In the genomic region with DNA sequence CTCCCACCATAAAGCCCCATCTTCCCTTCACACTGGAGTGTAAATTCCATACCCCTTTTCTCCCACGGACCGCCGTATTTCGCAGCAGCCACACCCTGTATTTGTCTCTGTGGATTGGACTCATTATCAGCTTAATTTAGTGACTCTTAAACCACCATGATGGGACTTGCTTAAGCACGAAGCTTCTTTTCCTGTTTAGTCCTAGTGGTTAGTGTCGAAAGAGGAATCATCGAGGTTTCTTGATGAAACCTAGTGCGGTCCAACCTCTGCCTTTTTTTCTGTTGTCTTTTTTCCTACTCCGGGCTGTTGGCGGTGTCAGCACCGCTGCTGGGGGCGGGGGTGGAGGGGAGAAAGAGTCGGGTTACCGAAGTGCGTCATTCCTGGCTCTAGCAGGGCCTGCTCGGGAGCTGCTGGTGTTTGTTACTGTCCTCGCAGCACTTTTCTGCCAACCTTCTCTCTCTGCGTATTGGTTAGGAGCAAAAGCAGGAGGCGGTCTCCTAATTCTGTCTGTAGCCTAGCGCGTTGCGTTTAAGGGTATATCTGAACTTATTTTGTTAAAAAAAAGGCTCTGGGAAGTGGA, we compare ENCODE assay signal across 8 cellular contexts. TPM values are rescaled to one million over a fixed set of nuclear protein-coding genes. Genes with fewer than 3 reads are reported as not detected.
DNase-seq lines count a peak whose midpoint lies in the region; ATAC-seq and TF ChIP-seq lines count a peak whose summit lies in the region.

No MANE protein-coding gene starts in this region.

- BruUV-seq in PC-3 (replicated peaks; lab: Mats Ljungman, UMichigan): no TSS peak

- peaks cover 22% of the 10 kb centered on the region for H3K4me1 ChIP-seq in PC-3 (ENCODE audit: insufficient read depth, low read length)
- peaks cover 4% of the 10 kb centered on the region for H3K4me1 ChIP-seq in mucosa of stomach (ENCODE audit: control insufficient read depth, insufficient read depth, low read length)

- ATAC-seq in GM21717 (IDR thresholded peaks at IDR 0.05; ENCODE audit: unreplicated experiment) (peak; percentile 61), PC-3 (peak; percentile 64)

- H2AFZ ChIP-seq in PC-3 (ENCODE audit: low read length): no peak overlapping the region

- H3K36me3 ChIP-seq in PC-3 (ENCODE audit: low read depth, low read length): no peaks in the 10 kb centered on the region
- no peaks in the 10 kb centered on the region for H3K36me3 ChIP-seq in mucosa of stomach (ENCODE audit: control insufficient read depth, insufficient read depth, low read length)

- peaks cover 21% of the 10 kb centered on the region for H4K20me1 ChIP-seq in PC-3 (ENCODE audit: low read length)

- no peaks in the 10 kb centered on the region for H3K9me2 ChIP-seq in PC-3 (replicated peaks; ENCODE audit: low read length)

- H3K27me3 ChIP-seq in PC-3 (ENCODE audit: low read length) (no peaks in the 10 kb centered on the region), mucosa of stomach (ENCODE audit: control insufficient read depth, insufficient read depth, low read length) (no peaks in the 10 kb centered on the region)

- peak overlapping the region; percentile 96 for H3K27ac ChIP-seq in PC-3 (ENCODE audit: low read length)

- peaks cover 82% of the 10 kb centered on the region for H3K79me2 ChIP-seq in PC-3 (ENCODE audit: low read length)

- CTCF ChIA-PET in PC-3 (lab: Charles Lee): interaction anchor here (1.4 to 2.1 kb wide), 2 partner anchors 14 to 130 kb away, joined by 3 to 11 read pairs; no protein-coding TSS in a partner anchor

- H3K4me2 ChIP-seq in PC-3 (ENCODE audit: low read length): peak overlapping the region; percentile 91

- peak overlapping the region; percentile 73 for H3K4me3 ChIP-seq in Jurkat, Clone E6-1 (ENCODE audit: low read length)
- H3K4me3 ChIP-seq in PC-3 (ENCODE audit: low read length): peak overlapping the region; percentile 91
- H3K4me3 ChIP-seq in mucosa of stomach (ENCODE audit: low read length): peak overlapping the region; percentile 55

- peak overlapping the region; percentile 99 for H3K9ac ChIP-seq in PC-3 (ENCODE audit: low read length)
- H3K9ac ChIP-seq in mucosa of stomach (ENCODE audit: low read length): peak overlapping the region; percentile 99

- intact Hi-C loops in PC-3 (cut with micrococcal nuclease): loop anchor here (1.0 to 5.0 kb wide), 3 partner anchors 12 to 1169 kb away; no protein-coding TSS in a partner anchor

- H3F3A ChIP-seq in PC-3 (ENCODE audit: low read length, unreplicated experiment): no peaks in the 10 kb centered on the region

- peak; percentile 91 for TF ChIP-seq POLR2A in erythroblast (IDR thresholded peaks at IDR 0.05; ENCODE audit: low read length)

- no peaks in the 10 kb centered on the region for H3K9me3 ChIP-seq in PC-3 (ENCODE audit: low read length)
- H3K9me3 ChIP-seq in mucosa of stomach (ENCODE audit: control insufficient read depth, low read length): no peaks in the 10 kb centered on the region

- POLR2A ChIA-PET in PC-3 (lab: Charles Lee; ENCODE audit: unreplicated experiment): interaction anchor here (0.6 to 0.7 kb wide), 2 partner anchors 10 to 230 kb away, joined by 3 to 12 read pairs; partner anchors contain the start of gene THOC2

- TF ChIP-seq CTCF in PC-3 (conservative IDR thresholded peaks at IDR 0.05; ENCODE audit: low read depth, low read length): no peak

- DNase-seq in DMS114 treated with DMSO at 0.1 percent for 48 hours (lab: John Stamatoyannopoulos, UW; ENCODE audit: unreplicated experiment) (peak; percentile 76), PC-3 (peak; percentile 93), erythroblast (lab: John Stamatoyannopoulos, UW) (peak; percentile 92)
- DNase-seq in Jurkat, Clone E6-1 (ENCODE audit: low read depth, low spot score): peak; percentile 75
- peak; percentile 79 for DNase-seq in activated T-cell treated with anti-CD3 and anti-CD28 coated beads, Interleukin-2, amount 50 U/mL, for 1 hour
- peak; percentile 54 to 56 for DNase-seq in stimulated activated CD8-positive, alpha-beta memory T cell treated with anti-CD3 and anti-CD28 coated beads, Interleukin-7, amount 100 ng/mL, for 1 hour (ENCODE audit: low read depth in 2 of 2)

RNA-seq across cellular contexts. Expression of gene STAG2, which starts 1.4 kb away (rescaled TPM):
- polyA plus RNA-seq in Jurkat, Clone E6-1 (2012; ENCODE audit: insufficient read depth, insufficient read length): 100 TPM
- 92.1 and 95.4 TPM in 2 replicates for total RNA-seq in PC-3 (2014; rRNA removed)

Comparison
In these comparisons a context has a peak if more than half of its experiments do, and no peak if none do; other contexts are left out.
1. Peak in every context shown above with its lines: DNase-seq, ATAC-seq, H3K4me3 ChIP-seq and H3K27ac ChIP-seq.